ENCODE assay signal across 1 cellular context in genomic region chr1:35932941-35933340, GRCh38.
TF ChIP-seq lines count a peak whose summit lies in the region.

No MANE protein-coding gene starts in this region.

TF ChIP-seq in A549, 52 proteins besides CTCF, POLR2A, EP300 and RAD21 (continued from another document):
- TF ChIP-seq HES2 (IDR thresholded peaks at IDR 0.05) (no peak), HOXA7 (CRISPR knock-in tag; IDR thresholded peaks at IDR 0.05) (no peak), RCOR1 (IDR thresholded peaks at IDR 0.05; ENCODE audit: low read depth, low read length) (no peak)
